In genomic region chr15:92205255-92205739, GRCh38 we compare ENCODE assay signal across 15 cellular contexts.
DNase-seq lines count a peak whose midpoint lies in the region; ATAC-seq and TF ChIP-seq lines count a peak whose summit lies in the region.
"Had no signal": no experiment of that assay in that cellular context is flagged by ENCODE, and none has a peak within 500 bp of the region (broad histone marks: within the 10 kb centered on the region; RNA-seq: fewer than 3 reads in every experiment).

No MANE protein-coding gene starts in this region.

- H3K79me2 ChIP-seq in osteoblast (ENCODE audit: insufficient read depth, low read length), result no peaks in the 10 kb centered on the region

- H3K27ac ChIP-seq in osteoblast (ENCODE audit: low read depth, low read length), result no peak overlapping the region
- no peak overlapping the region for H3K27ac ChIP-seq in colonic mucosa
- H3K27ac ChIP-seq in Peyer's patch, result no peak overlapping the region
- H3K27ac ChIP-seq: esophagus squamous epithelium, HL-60 had no signal

- no peaks in the 10 kb centered on the region for H3K36me3 ChIP-seq in osteoblast (ENCODE audit: insufficient read depth, low read length)
- H3K36me3 ChIP-seq in colonic mucosa, result no peaks in the 10 kb centered on the region
- H3K36me3 ChIP-seq in Peyer's patch, result no peaks in the 10 kb centered on the region
- H3K36me3 ChIP-seq: esophagus squamous epithelium had no signal

- TF ChIP-seq CTCF in GM12865 (IDR thresholded peaks at IDR 0.05; ENCODE audit: insufficient read depth, low read depth, low read length, missing control alignments), result no peak
- TF ChIP-seq CTCF in osteoblast (IDR thresholded peaks at IDR 0.05; ENCODE audit: extremely low read depth, low read depth, low read length), result peak; percentile 7
- no peak for TF ChIP-seq CTCF in colonic mucosa (IDR thresholded peaks at IDR 0.05)
- peak in 3 of 6 experiments; percentile 34 to 42 (median 37) for TF ChIP-seq CTCF in Peyer's patch (IDR thresholded peaks at IDR 0.05)

- H3K4me1 ChIP-seq in osteoblast (ENCODE audit: insufficient read depth, low read length) (no peaks in the 10 kb centered on the region), colonic mucosa (no peaks in the 10 kb centered on the region), Peyer's patch (no peaks in the 10 kb centered on the region)
- H3K4me1 ChIP-seq: esophagus squamous epithelium had no signal

- H4K20me1 ChIP-seq in osteoblast (ENCODE audit: insufficient read depth, low read length), result no peaks in the 10 kb centered on the region

- no peak overlapping the region for H3K9ac ChIP-seq in colonic mucosa (ENCODE audit: low read depth in 2 of 2, low read length in 2 of 2)

- peak; percentile 1 for DNase-seq in GM12865 (ENCODE audit: low read depth)
- peak; percentile 14 for DNase-seq in UCSD-AML1 (lab: John Stamatoyannopoulos, UW; ENCODE audit: unreplicated experiment)
- no peak for DNase-seq in left cardiac atrium
- peak; percentile 26 for DNase-seq in osteoblast (ENCODE audit: insufficient read length, low spot score, missing footprints)
- no peak for DNase-seq in colonic mucosa
- no peak for DNase-seq in activated CD8-positive, alpha-beta memory T cell treated with anti-CD3 and anti-CD28 coated beads, Interleukin-2, amount 50 U/mL, for 4 hours
- no peak for DNase-seq in Peyer's patch
- DNase-seq: activated T-cell treated with anti-CD3 and anti-CD28 coated beads, Interleukin-2, amount 50 U/mL, for 1 hour; esophagus squamous epithelium; MV-4-11; NCI-H510A treated with DMSO at 0.1 percent for 48 hours; stimulated activated CD4-positive, alpha-beta T cell treated with anti-CD3 and anti-CD28 coated beads, Interleukin-4, amount 100 ng/mL, for 1 hour had no signal

- H3K9me3 ChIP-seq in osteoblast (ENCODE audit: low read depth, low read length) (no peaks in the 10 kb centered on the region), colonic mucosa (no peaks in the 10 kb centered on the region), Peyer's patch (no peaks in the 10 kb centered on the region)

- H3K4me3 ChIP-seq in GM12865 (ENCODE audit: low read depth, low read length), result no peak overlapping the region
- no peak overlapping the region for H3K4me3 ChIP-seq in osteoblast (ENCODE audit: insufficient read depth, low read length)
- no peak overlapping the region for H3K4me3 ChIP-seq in colonic mucosa
- H3K4me3 ChIP-seq in Peyer's patch, result no peak overlapping the region
- H3K4me3 ChIP-seq: esophagus squamous epithelium had no signal

- peak; percentile 47 to 53 for ATAC-seq in left cardiac atrium
- ATAC-seq in HG03196 (IDR thresholded peaks at IDR 0.05; ENCODE audit: unreplicated experiment), result no peak
- ATAC-seq: activated CD4-positive, CD25-positive, alpha-beta regulatory T cell treated with anti-CD3 and anti-CD28 coated beads, Interleukin-2, amount 50 U/mL, for 24 hours had no signal

- H3K4me2 ChIP-seq in osteoblast (ENCODE audit: insufficient read depth, low read length), result no peak overlapping the region

- intact Hi-C loops in left cardiac atrium (cut with DNase I) (loop anchor here (2.0 to 10.0 kb wide), 2 partner anchors 106 to 110 kb away; no protein-coding TSS in a partner anchor), colonic mucosa (cut with DNase I) (loop anchor here (5.0 kb wide), 1 partner anchor 108 kb away; no protein-coding TSS in a partner anchor)

- H3K27me3 ChIP-seq in osteoblast (ENCODE audit: insufficient read depth, low read length), result no peaks in the 10 kb centered on the region
- no peaks in the 10 kb centered on the region for H3K27me3 ChIP-seq in colonic mucosa
- H3K27me3 ChIP-seq in Peyer's patch, result no peaks in the 10 kb centered on the region

- no peak for TF ChIP-seq POLR2A in Peyer's patch (IDR thresholded peaks at IDR 0.05)

- H2AFZ ChIP-seq in osteoblast (ENCODE audit: low read length), result no peak overlapping the region

Comparison
In these comparisons a context has a peak if more than half of its experiments do, and no peak if none do; other contexts are left out.
1. DNase-seq: peak in GM12865 (single experiment), UCSD-AML1 (single experiment) and osteoblast (single experiment); none in left cardiac atrium (single experiment), colonic mucosa (single experiment), activated CD8-positive, alpha-beta memory T cell treated with anti-CD3 and anti-CD28 coated beads, Interleukin-2, amount 50 U/mL, for 4 hours (single experiment) and Peyer's patch (0 of 3).